Comparison of ENCODE assay signal across 18 cellular contexts in genomic region chr10:47143072-47143471, GRCh38.
"Had no signal": no experiment of that assay in that cellular context is flagged by ENCODE, and none has a peak within 500 bp of the region (broad histone marks: within the 10 kb centered on the region; RNA-seq: fewer than 3 reads in every experiment).

No MANE protein-coding gene starts in this region.

- DNase-seq: foreskin keratinocyte; left colon; mesendoderm; naive B cell; ovary; sigmoid colon; stimulated activated CD4-positive, alpha-beta T cell treated with anti-CD3 and anti-CD28 coated beads, Interleukin-2, amount 100 ng/mL, for 24 hours; stimulated activated CD4-positive, alpha-beta T cell treated with anti-CD3 and anti-CD28 coated beads, Interleukin-4, amount 100 ng/mL, for 4 hours; stimulated activated naive B cell treated with anti-CD40 and anti-IgM and Interleukin-4, amounts not matched to agents 10 μg/mL and 1 μg/mL and 100 μg/mL, for 72 hours; stimulated activated naive CD8-positive, alpha-beta T cell treated with anti-CD3 and anti-CD28 coated beads, Interleukin-15, amount 100 ng/mL, for 72 hours; testis; transverse colon had no signal

- H3K27ac Mint-ChIP-seq: dendritic cell treated with granulocyte-macrophage colony-stimulating factor and Interleukin-4, amounts not matched to agents 40 ng/mL and 50 ng/mL, for 4 days; stimulated activated naive B cell treated with anti-CD40 and anti-IgM and Interleukin-4, amounts not matched to agents 10 μg/mL and 1 μg/mL and 100 μg/mL, for 72 hours; stimulated activated naive CD8-positive, alpha-beta T cell treated with anti-CD3 and anti-CD28 coated beads, Interleukin-15, amount 100 ng/mL, for 72 hours had no signal

- H3K4me1 ChIP-seq: right atrium auricular region, sigmoid colon, testis, transverse colon had no signal

- H3K4me3 Mint-ChIP-seq: dendritic cell treated with granulocyte-macrophage colony-stimulating factor and Interleukin-4, amounts not matched to agents 40 ng/mL and 50 ng/mL, for 4 days; naive B cell; nephron; stimulated activated naive B cell treated with anti-CD40 and anti-IgM and Interleukin-4, amounts not matched to agents 10 μg/mL and 1 μg/mL and 100 μg/mL, for 72 hours; stimulated activated naive CD8-positive, alpha-beta T cell treated with anti-CD3 and anti-CD28 coated beads, Interleukin-15, amount 100 ng/mL, for 72 hours had no signal

- H2AFZ ChIP-seq: hepatocyte had no signal

- H3K36me3 Mint-ChIP-seq: naive B cell; stimulated activated naive B cell treated with anti-CD40 and anti-IgM and Interleukin-4, amounts not matched to agents 10 μg/mL and 1 μg/mL and 100 μg/mL, for 72 hours had no signal

- H3K9me3 ChIP-seq: neutrophil, ovary, right atrium auricular region, sigmoid colon, testis, transverse colon had no signal

- H3K79me2 ChIP-seq: hepatocyte had no signal

- H3K36me3 ChIP-seq: neutrophil, ovary, right atrium auricular region, sigmoid colon, transverse colon had no signal

- H3K27ac ChIP-seq: foreskin keratinocyte, hepatocyte, neutrophil, ovary, right atrium auricular region, sigmoid colon, skin epidermis, testis, transverse colon had no signal

- H3K27me3 ChIP-seq: foreskin keratinocyte, hepatocyte, neutrophil, ovary, right atrium auricular region, sigmoid colon, testis, transverse colon had no signal

- ATAC-seq: foreskin keratinocyte; left colon; stimulated activated naive B cell treated with anti-CD40 and anti-IgM and Interleukin-4, amounts not matched to agents 10 μg/mL and 1 μg/mL and 100 μg/mL, for 72 hours; stimulated activated naive CD8-positive, alpha-beta T cell treated with anti-CD3 and anti-CD28 coated beads, Interleukin-15, amount 100 ng/mL, for 72 hours had no signal

- H3K27me3 Mint-ChIP-seq: dendritic cell treated with granulocyte-macrophage colony-stimulating factor and Interleukin-4, amounts not matched to agents 40 ng/mL and 50 ng/mL, for 4 days; stimulated activated naive B cell treated with anti-CD40 and anti-IgM and Interleukin-4, amounts not matched to agents 10 μg/mL and 1 μg/mL and 100 μg/mL, for 72 hours; stimulated activated naive CD8-positive, alpha-beta T cell treated with anti-CD3 and anti-CD28 coated beads, Interleukin-15, amount 100 ng/mL, for 72 hours had no signal

- H3K4me3 ChIP-seq: hepatocyte, ovary, right atrium auricular region, sigmoid colon, skin epidermis, testis, transverse colon had no signal

- H3K9me3 Mint-ChIP-seq: nephron; stimulated activated naive CD8-positive, alpha-beta T cell treated with anti-CD3 and anti-CD28 coated beads, Interleukin-15, amount 100 ng/mL, for 72 hours had no signal

- H3K4me2 ChIP-seq: hepatocyte had no signal

- H3K4me1 Mint-ChIP-seq: naive B cell; stimulated activated naive B cell treated with anti-CD40 and anti-IgM and Interleukin-4, amounts not matched to agents 10 μg/mL and 1 μg/mL and 100 μg/mL, for 72 hours had no signal
